In genomic region chr11:69297225-69297925, GRCh38 we compare ENCODE assay signal across 8 cellular contexts. TPM values are rescaled to one million over a fixed set of nuclear protein-coding genes. Genes with fewer than 3 reads are reported as not detected.
DNase-seq lines count a peak whose midpoint lies in the region; ATAC-seq and TF ChIP-seq lines count a peak whose summit lies in the region.

No MANE protein-coding gene starts in this region.

- peak overlapping the region; percentile 33 for H3K4me3 ChIP-seq in GM12875 (ENCODE audit: low read depth, low read length)
- H3K4me3 ChIP-seq in choroid plexus epithelial cell (ENCODE audit: low read depth, low read length) = no peak overlapping the region

- intact Hi-C loops in activated CD4-positive, alpha-beta T cell treated with anti-CD3 and anti-CD28 coated beads for 36 hours (cut with DNase I, micrococcal nuclease) = loop anchor here (1.0 to 10.0 kb wide), 12 partner anchors 40 to 455 kb away; partner anchors contain the start of genes CPT1A (in 1 of the 2) and LTO1 (in 1 of the 2)

- peak overlapping the region; percentile 37 for H3K27ac Mint-ChIP-seq in activated CD4-positive, alpha-beta T cell treated with anti-CD3 and anti-CD28 coated beads for 36 hours

- DNase-seq in NCI-H1105 treated with DMSO at 0.1 percent for 48 hours (lab: John Stamatoyannopoulos, UW) (peak; percentile 19), choroid plexus epithelial cell (ENCODE audit: low read depth) (peak; percentile 99), lung microvascular endothelial cell (ENCODE audit: low read depth in 2 of 2) (peak; percentile 95 to 99), NCI-H1694 (lab: John Stamatoyannopoulos, UW) (no peak)
- peak; percentile 91 for DNase-seq in activated CD4-positive, alpha-beta T cell treated with anti-CD3 and anti-CD28 coated beads for 36 hours
- DNase-seq in stimulated activated CD4-positive, alpha-beta T cell treated with anti-CD3 and anti-CD28 coated beads, TNF-alpha, amount 100 ng/mL, for 4 hours (ENCODE audit: low read depth in 3 of 3) = peak; percentile 22 to 46 (median 29)

- CTCF ChIA-PET in activated CD4-positive, alpha-beta T cell treated with anti-CD3 and anti-CD28 coated beads for 36 hours (lab: Charles Lee) = interaction anchor here (0.7 to 1.8 kb wide), 5 partner anchors 10 to 900 kb away, joined by 3 to 7 read pairs (median 3); no protein-coding TSS in a partner anchor

- TF ChIP-seq CTCF in GM12875 (IDR thresholded peaks at IDR 0.05; ENCODE audit: borderline replicate concordance, insufficient read depth, low read depth, low read length) (no peak), choroid plexus epithelial cell (conservative IDR thresholded peaks at IDR 0.05; ENCODE audit: low read depth, low read length) (no peak)

- ATAC-seq in HG02642 (IDR thresholded peaks at IDR 0.05; ENCODE audit: poor library complexity, unreplicated experiment) = peak; percentile 53
- peak; percentile 67 for ATAC-seq in activated CD4-positive, alpha-beta T cell treated with anti-CD3 and anti-CD28 coated beads for 36 hours

- H3K27me3 Mint-ChIP-seq in activated CD4-positive, alpha-beta T cell treated with anti-CD3 and anti-CD28 coated beads for 36 hours = peaks cover 2% of the 10 kb centered on the region

- POLR2A ChIA-PET in activated CD4-positive, alpha-beta T cell treated with anti-CD3 and anti-CD28 coated beads for 36 hours (lab: Charles Lee) = interaction anchor here (0.6 kb wide), 1 partner anchor 53 kb away, joined by 3 read pairs; no protein-coding TSS in a partner anchor

- no peaks in the 10 kb centered on the region for H3K36me3 Mint-ChIP-seq in activated CD4-positive, alpha-beta T cell treated with anti-CD3 and anti-CD28 coated beads for 36 hours (ENCODE audit: low read depth)

- H3K4me1 Mint-ChIP-seq in activated CD4-positive, alpha-beta T cell treated with anti-CD3 and anti-CD28 coated beads for 36 hours = peaks cover 49% of the 10 kb centered on the region

- peak overlapping the region; percentile 32 for H3K4me3 Mint-ChIP-seq in activated CD4-positive, alpha-beta T cell treated with anti-CD3 and anti-CD28 coated beads for 36 hours

- no peaks in the 10 kb centered on the region for H3K9me3 Mint-ChIP-seq in activated CD4-positive, alpha-beta T cell treated with anti-CD3 and anti-CD28 coated beads for 36 hours (ENCODE audit: low read depth)

RNA-seq across cellular contexts. Expression of gene MYEOV, which starts 3.4 kb away (rescaled TPM):
- total RNA-seq in activated CD4-positive, alpha-beta T cell treated with anti-CD3 and anti-CD28 coated beads for 36 hours = not detected
- 0.44 TPM in 1 of 2 replicates, not detected in the other for total RNA-seq in lung microvascular endothelial cell
